Comparison of ENCODE assay signal across 1 cellular context in genomic region chr9:16223074-16223871, GRCh38.
TF ChIP-seq lines count a peak whose summit lies in the region.

No MANE protein-coding gene starts in this region.

TF ChIP-seq in H1, 55 proteins besides CTCF, POLR2A, EP300 and RAD21 (continued from another document):
- TF ChIP-seq POU5F1 (IDR thresholded peaks at IDR 0.05; ENCODE audit: low read depth, low read length) (no peak), ATF2 (IDR thresholded peaks at IDR 0.05; ENCODE audit: low read length) (no peak), HDAC2 (IDR thresholded peaks at IDR 0.05; ENCODE audit: borderline replicate concordance in 1 of 2, low read depth in 2 of 2, low read length in 2 of 2) (no peak), JUND (IDR thresholded peaks at IDR 0.05; ENCODE audit: low read length) (no peak)
